13 cellular contexts compared by ENCODE assay signal in genomic region chr2:212135739-212136138, GRCh38.
DNase-seq lines count a peak whose midpoint lies in the region; ATAC-seq, FAIRE-seq and TF ChIP-seq lines count a peak whose summit lies in the region.
"Had no signal": no experiment of that assay in that cellular context is flagged by ENCODE, and none has a peak within 500 bp of the region (broad histone marks: within the 10 kb centered on the region; RNA-seq: fewer than 3 reads in every experiment).

No MANE protein-coding gene starts in this region.

- H3K36me3 Mint-ChIP-seq in activated T-helper 17 cell treated with anti-CD3 and anti-CD28 coated beads, Interleukin-2, amount 50 U/mL, for 72 hours (ENCODE audit: low read depth) = no peaks in the 10 kb centered on the region

- no peak overlapping the region for H3K4me3 Mint-ChIP-seq in activated T-helper 17 cell treated with anti-CD3 and anti-CD28 coated beads, Interleukin-2, amount 50 U/mL, for 72 hours
- H3K4me3 Mint-ChIP-seq: H9 had no signal

- no peak for ATAC-seq in activated T-helper 17 cell treated with anti-CD3 and anti-CD28 coated beads, Interleukin-2, amount 50 U/mL, for 72 hours (replicated peaks)
- ATAC-seq in HG02870 (IDR thresholded peaks at IDR 0.05; ENCODE audit: unreplicated experiment) = no peak

- no peaks in the 10 kb centered on the region for H3K4me1 Mint-ChIP-seq in activated T-helper 17 cell treated with anti-CD3 and anti-CD28 coated beads, Interleukin-2, amount 50 U/mL, for 72 hours
- H3K4me1 Mint-ChIP-seq: H9 had no signal

- no peak for TF ChIP-seq CTCF in AG10803 (conservative IDR thresholded peaks at IDR 0.05; ENCODE audit: low read length)

- peaks cover 9% of the 10 kb centered on the region for H3K9me3 Mint-ChIP-seq in activated T-helper 17 cell treated with anti-CD3 and anti-CD28 coated beads, Interleukin-2, amount 50 U/mL, for 72 hours
- H3K9me3 Mint-ChIP-seq: H9 had no signal

- no peak overlapping the region for H3K27ac Mint-ChIP-seq in activated T-helper 17 cell treated with anti-CD3 and anti-CD28 coated beads, Interleukin-2, amount 50 U/mL, for 72 hours
- H3K27ac Mint-ChIP-seq: H9 had no signal

- H3K4me3 ChIP-seq in AG10803 (ENCODE audit: low read length) = no peak overlapping the region
- H3K4me3 ChIP-seq: PC-9, right atrium auricular region, tibial artery had no signal

- no peak for FAIRE-seq in GM19239 (lab: Jason Lieb, UNC)
- FAIRE-seq: keratinocyte had no signal

- peak; percentile 3 for DNase-seq in AG10803 (ENCODE audit: low read depth)
- peak; percentile 22 for DNase-seq in LHCN-M2 (ENCODE audit: low read depth)
- DNase-seq in NCI-H446 (lab: John Stamatoyannopoulos, UW) = peak; percentile 99
- DNase-seq in cerebellar cortex (ENCODE audit: low spot score) = peak; percentile 99
- DNase-seq in GM19239 (ENCODE audit: insufficient read length, low spot score) = no peak
- DNase-seq in NCI-H2107 treated with DMSO at 0.1 percent for 48 hours (lab: John Stamatoyannopoulos, UW; ENCODE audit: unreplicated experiment) = no peak
- DNase-seq: H9, PC-9, tibial artery had no signal

- H3K27me3 Mint-ChIP-seq in activated T-helper 17 cell treated with anti-CD3 and anti-CD28 coated beads, Interleukin-2, amount 50 U/mL, for 72 hours = no peaks in the 10 kb centered on the region

Comparison
In these comparisons a context has a peak if more than half of its experiments do, and no peak if none do; other contexts are left out.
1. DNase-seq: peak in AG10803 (single experiment), LHCN-M2 (single experiment), NCI-H446 (2 of 2) and cerebellar cortex (single experiment); none in GM19239 (single experiment) and NCI-H2107 treated with DMSO at 0.1 percent for 48 hours (single experiment).